ENCODE assay signal across 21 cellular contexts in genomic region chr3:53650928-53651654, GRCh38.
A peak's percentile ranks its signal among the peaks of the same experiment; 100 is the strongest.
DNase-seq lines count a peak whose midpoint lies in the region; ATAC-seq, FAIRE-seq and TF ChIP-seq lines count a peak whose summit lies in the region.
"Had no signal": no experiment of that assay in that cellular context is flagged by ENCODE, and none has a peak within 500 bp of the region (broad histone marks: within the 10 kb centered on the region; RNA-seq: fewer than 3 reads in every experiment).

No MANE protein-coding gene starts in this region.

- peak overlapping the region; percentile 15 for H3K27ac Mint-ChIP-seq in stimulated activated naive B cell treated with anti-CD40 and anti-IgM and Interleukin-4, amounts not matched to agents 10 μg/mL and 1 μg/mL and 100 μg/mL, for 72 hours
- H3K27ac Mint-ChIP-seq: CD4-positive, CD25-positive, alpha-beta regulatory T cell had no signal

- RAD21 ChIA-PET in GM12878 (lab: Charles Lee; ENCODE audit: unreplicated experiment): interaction anchor here (0.6 to 1.8 kb wide), 7 partner anchors 9 to 96 kb away, joined by 3 to 7 read pairs (median 3); no protein-coding TSS in a partner anchor

- no peak overlapping the region for H2AFZ ChIP-seq in GM12878 (ENCODE audit: control insufficient read depth, low read depth, low read length)
- H2AFZ ChIP-seq: GM23248 had no signal

- H3K79me2 ChIP-seq in GM12878 (ENCODE audit: control insufficient read depth, insufficient read depth, low read length): no peaks in the 10 kb centered on the region

- H3K9me3 Mint-ChIP-seq in stimulated activated naive B cell treated with anti-CD40 and anti-IgM and Interleukin-4, amounts not matched to agents 10 μg/mL and 1 μg/mL and 100 μg/mL, for 72 hours: peaks cover 17 to 19% of the 10 kb centered on the region in 2 donors

- POLR2A ChIA-PET in GM12878 (lab: Charles Lee): interaction anchor here (0.6 to 1.4 kb wide), 9 partner anchors 27 to 324 kb away, joined by 3 to 12 read pairs (median 4); no protein-coding TSS in a partner anchor

- SMC1A ChIA-PET in GM12878 (lab: Charles Lee; ENCODE audit: uncharacterized antibody, unreplicated experiment): interaction anchor here (0.6 to 1.9 kb wide), 13 partner anchors 18 to 274 kb away, joined by 3 to 13 read pairs (median 3); no protein-coding TSS in a partner anchor

- H3K4me2 ChIP-seq in GM12878 (ENCODE audit: control insufficient read depth, insufficient read depth): peak overlapping the region; percentile 45; the same call in 1 of the 2 replicates

- no peaks in the 10 kb centered on the region for H3K36me3 ChIP-seq in GM12878 (ENCODE audit: control insufficient read depth in 2 of 2, insufficient read depth in 2 of 2, low read length in 1 of 2)
- H3K36me3 ChIP-seq: BE2C, HAP-1 had no signal

- TF ChIP-seq POLR2A in GM12891 (IDR thresholded peaks at IDR 0.05; ENCODE audit: low read depth, low read length): no peak
- no peak for TF ChIP-seq POLR2A in GM12878 (IDR thresholded peaks at IDR 0.05; ENCODE audit: low read depth, low read length)

- no peak overlapping the region; the same call in 1 of the 2 replicates for H3K4me3 ChIP-seq in GM12878
- no peak overlapping the region for H3K4me3 ChIP-seq in coronary artery
- H3K4me3 ChIP-seq: GM23248, HAP-1, K562 had no signal

- H3K9me3 ChIP-seq in GM12878 (replicated peaks; ENCODE audit: control insufficient read depth, insufficient read depth, low read length): peaks cover 2% of the 10 kb centered on the region; the same call in 2 of the 3 replicates
- H3K9me3 ChIP-seq: BE2C, HAP-1 had no signal

- BruUV-seq in GM12878 (replicated peaks; lab: Mats Ljungman, UMichigan): TSS peak; percentile 67

- FAIRE-seq in GM12891 (lab: Jason Lieb, UNC) (peak; percentile 63), GM12878 (lab: Jason Lieb, UNC) (peak; percentile 74)
- FAIRE-seq: K562 had no signal

- DNase-seq in GM12891 (ENCODE audit: insufficient read length, low spot score): no peak
- DNase-seq in GM12878 (ENCODE audit: low read depth, low spot score): peak; percentile 4
- no peak for DNase-seq in stimulated activated naive B cell treated with anti-CD40 and anti-IgM and Interleukin-4, amounts not matched to agents 10 μg/mL and 1 μg/mL and 100 μg/mL, for 72 hours
- DNase-seq in ACHN: no peak
- no peak for DNase-seq in coronary artery (ENCODE audit: low spot score)
- no peak for DNase-seq in GM03348 (ENCODE audit: low spot score)
- DNase-seq: BE2C; C1 segment of cervical spinal cord; CD8-positive, alpha-beta memory T cell; COR-L47; DMS 273 treated with DMSO at 0.1 percent for 48 hours; DMS53; DND-41; EL; GM23248; IMR-90 had no signal

- H4K20me1 ChIP-seq in GM12878 (ENCODE audit: control insufficient read depth, insufficient read depth): no peaks in the 10 kb centered on the region

- peaks cover 16 to 19% of the 10 kb centered on the region in 2 donors for H3K4me1 Mint-ChIP-seq in stimulated activated naive B cell treated with anti-CD40 and anti-IgM and Interleukin-4, amounts not matched to agents 10 μg/mL and 1 μg/mL and 100 μg/mL, for 72 hours
- H3K4me1 Mint-ChIP-seq: CD8-positive, alpha-beta memory T cell had no signal

- TF ChIP-seq EP300 in GM12878 (IDR thresholded peaks at IDR 0.05; ENCODE audit: borderline replicate concordance in 1 of 2, control insufficient read depth in 1 of 2, low read depth in 2 of 2, low read length in 2 of 2): no peak

- H3K27me3 ChIP-seq in GM12878 (replicated peaks in 1 of 2; ENCODE audit: control insufficient read depth in 2 of 2, insufficient read depth in 2 of 2, low read length in 1 of 2): no peaks in the 10 kb centered on the region
- H3K27me3 ChIP-seq: BE2C had no signal

- CTCF ChIA-PET in GM12878 (lab: Yijun Ruan, JAX): interaction anchor here (0.5 to 1.4 kb wide), 6 partner anchors 21 to 1239 kb away, joined by 3 to 4 read pairs (median 3); no protein-coding TSS in a partner anchor

- no peak overlapping the region for H3K9ac ChIP-seq in GM12878 (ENCODE audit: control insufficient read depth, insufficient read depth, low read length)
- H3K9ac ChIP-seq: GM23248 had no signal

- 3% methylated on average over 4 of the region's 5 CpGs for WGBS in GM12878 (ENCODE audit: insufficient coverage, insufficient replicate concordance, low lambda C conversion rate, missing lambda C conversion rate)

- H3K27ac ChIP-seq in GM12878 (ENCODE audit: control insufficient read depth, insufficient read depth): no peak overlapping the region
- H3K27ac ChIP-seq in coronary artery: no peak overlapping the region
- H3K27ac ChIP-seq: GM23248, HL-60 had no signal

- peaks cover 28 to 37% of the 10 kb centered on the region in 2 donors for H3K27me3 Mint-ChIP-seq in stimulated activated naive B cell treated with anti-CD40 and anti-IgM and Interleukin-4, amounts not matched to agents 10 μg/mL and 1 μg/mL and 100 μg/mL, for 72 hours

- in situ Hi-C loops in GM12878 (cut with MboI): no loop called here
- in situ Hi-C loops in ACHN (cut with HindIII; ENCODE audit: low pct_ligation_motif_present, low pct_unique_long_range_greater_than_20kb, low sequenced_read_pairs): no loop called here

- no peak overlapping the region for H3K4me3 Mint-ChIP-seq in stimulated activated naive B cell treated with anti-CD40 and anti-IgM and Interleukin-4, amounts not matched to agents 10 μg/mL and 1 μg/mL and 100 μg/mL, for 72 hours
- H3K4me3 Mint-ChIP-seq: CD4-positive, CD25-positive, alpha-beta regulatory T cell; CD8-positive, alpha-beta memory T cell had no signal

- H3K36me3 Mint-ChIP-seq in stimulated activated naive B cell treated with anti-CD40 and anti-IgM and Interleukin-4, amounts not matched to agents 10 μg/mL and 1 μg/mL and 100 μg/mL, for 72 hours: peaks cover 2 to 4% of the 10 kb centered on the region in 2 donors
- H3K36me3 Mint-ChIP-seq: CD4-positive, CD25-positive, alpha-beta regulatory T cell; CD8-positive, alpha-beta memory T cell had no signal

- TF ChIP-seq CTCF in GM12878 (IDR thresholded peaks at IDR 0.05 in 2 of 3, conservative IDR thresholded peaks at IDR 0.05 in 1 of 3; ENCODE audit: control insufficient read depth in 2 of 3, extremely low read depth in 1 of 3, insufficient read depth in 1 of 3, low read depth in 3 of 3, low read length in 3 of 3) (no peak), coronary artery (IDR thresholded peaks at IDR 0.05) (no peak)

- no peak for TF ChIP-seq RAD21 in GM12878 (IDR thresholded peaks at IDR 0.05; ENCODE audit: insufficient read depth, low read depth, low read length)

- peaks cover 12% of the 10 kb centered on the region for H3K4me1 ChIP-seq in GM12878 (ENCODE audit: control insufficient read depth, insufficient read depth, low read length)
- H3K4me1 ChIP-seq: BE2C, HAP-1 had no signal

- peak; percentile 36 for ATAC-seq in HG03039 (IDR thresholded peaks at IDR 0.05; ENCODE audit: unreplicated experiment)
- ATAC-seq in GM12878: peak; percentile 52
- no peak for ATAC-seq in stimulated activated naive B cell treated with anti-CD40 and anti-IgM and Interleukin-4, amounts not matched to agents 10 μg/mL and 1 μg/mL and 100 μg/mL, for 72 hours (replicated peaks)
- ATAC-seq: K562 had no signal

- intact Hi-C loops in GM12878 (cut with micrococcal nuclease; ENCODE audit: unreplicated experiment): loop anchor here (2.0 kb wide), 1 partner anchor 96 kb away; no protein-coding TSS in a partner anchor

TF ChIP-seq in GM12891, 5 proteins besides CTCF, POLR2A, EP300 and RAD21:
- TF ChIP-seq POLR2AphosphoS5 (IDR thresholded peaks at IDR 0.05; ENCODE audit: low read depth, low read length) (no peak), PAX5 (IDR thresholded peaks at IDR 0.05; ENCODE audit: insufficient read depth, low read length, severe bottlenecking) (no peak), SPI1 (IDR thresholded peaks at IDR 0.05; ENCODE audit: low read depth, low read length) (no peak), TAF1 (IDR thresholded peaks at IDR 0.05; ENCODE audit: low read depth, low read length) (no peak), POU2F2 (IDR thresholded peaks at IDR 0.05; ENCODE audit: low read depth, low read length) (no peak)
TF ChIP-seq in GM12891: peak in this region for 0.

TF ChIP-seq in GM12878, 131 proteins besides CTCF, POLR2A, EP300 and RAD21 (continues in another document):
- TF ChIP-seq, protein P1, sequence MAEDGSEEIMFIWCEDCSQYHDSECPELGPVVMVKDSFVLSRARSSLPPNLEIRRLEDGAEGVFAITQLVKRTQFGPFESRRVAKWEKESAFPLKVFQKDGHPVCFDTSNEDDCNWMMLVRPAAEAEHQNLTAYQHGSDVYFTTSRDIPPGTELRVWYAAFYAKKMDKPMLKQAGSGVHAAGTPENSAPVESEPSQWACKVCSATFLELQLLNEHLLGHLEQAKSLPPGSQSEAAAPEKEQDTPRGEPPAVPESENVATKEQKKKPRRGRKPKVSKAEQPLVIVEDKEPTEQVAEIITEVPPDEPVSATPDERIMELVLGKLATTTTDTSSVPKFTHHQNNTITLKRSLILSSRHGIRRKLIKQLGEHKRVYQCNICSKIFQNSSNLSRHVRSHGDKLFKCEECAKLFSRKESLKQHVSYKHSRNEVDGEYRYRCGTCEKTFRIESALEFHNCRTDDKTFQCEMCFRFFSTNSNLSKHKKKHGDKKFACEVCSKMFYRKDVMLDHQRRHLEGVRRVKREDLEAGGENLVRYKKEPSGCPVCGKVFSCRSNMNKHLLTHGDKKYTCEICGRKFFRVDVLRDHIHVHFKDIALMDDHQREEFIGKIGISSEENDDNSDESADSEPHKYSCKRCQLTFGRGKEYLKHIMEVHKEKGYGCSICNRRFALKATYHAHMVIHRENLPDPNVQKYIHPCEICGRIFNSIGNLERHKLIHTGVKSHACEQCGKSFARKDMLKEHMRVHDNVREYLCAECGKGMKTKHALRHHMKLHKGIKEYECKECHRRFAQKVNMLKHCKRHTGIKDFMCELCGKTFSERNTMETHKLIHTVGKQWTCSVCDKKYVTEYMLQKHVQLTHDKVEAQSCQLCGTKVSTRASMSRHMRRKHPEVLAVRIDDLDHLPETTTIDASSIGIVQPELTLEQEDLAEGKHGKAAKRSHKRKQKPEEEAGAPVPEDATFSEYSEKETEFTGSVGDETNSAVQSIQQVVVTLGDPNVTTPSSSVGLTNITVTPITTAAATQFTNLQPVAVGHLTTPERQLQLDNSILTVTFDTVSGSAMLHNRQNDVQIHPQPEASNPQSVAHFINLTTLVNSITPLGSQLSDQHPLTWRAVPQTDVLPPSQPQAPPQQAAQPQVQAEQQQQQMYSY (CRISPR knock-in tag; IDR thresholded peaks at IDR 0.05): no peak
- TF ChIP-seq SIX5 (IDR thresholded peaks at IDR 0.05; ENCODE audit: low read depth, low read length, severe bottlenecking) (no peak), HSF1 (IDR thresholded peaks at IDR 0.05; ENCODE audit: low read depth, low read length) (no peak)

Comparison
In these comparisons a context has a peak if more than half of its experiments do, and no peak if none do; other contexts are left out.
1. ATAC-seq: peak in HG03039 (single experiment) and GM12878 (single experiment); none in stimulated activated naive B cell treated with anti-CD40 and anti-IgM and Interleukin-4, amounts not matched to agents 10 μg/mL and 1 μg/mL and 100 μg/mL, for 72 hours (0 of 2).